Comparison of ENCODE assay signal across 8 cellular contexts in the genomic region with DNA sequence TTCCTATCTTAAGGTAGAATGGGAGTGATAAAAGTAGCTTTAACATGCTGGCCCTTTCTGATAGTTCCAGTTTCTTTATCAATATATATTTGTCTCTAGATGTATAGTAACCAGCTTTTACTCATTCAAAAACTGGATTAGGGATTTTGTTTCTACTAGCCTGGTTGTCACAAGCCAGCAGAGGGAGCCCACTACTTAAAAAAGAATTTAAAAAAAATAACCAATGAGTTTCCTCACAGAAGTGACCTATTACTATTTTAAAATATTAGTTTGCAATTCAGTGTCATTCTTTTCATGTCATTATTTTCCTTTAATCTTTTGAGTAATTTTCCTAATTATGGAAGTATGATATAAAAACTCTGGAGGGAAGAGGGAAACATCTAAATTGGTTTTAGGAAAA.
DNase-seq lines count a peak whose midpoint lies in the region; ATAC-seq and TF ChIP-seq lines count a peak whose summit lies in the region.

No MANE protein-coding gene starts in this region.

- no peaks in the 10 kb centered on the region for H3K27me3 Mint-ChIP-seq in CD4-positive, CD25-positive, alpha-beta regulatory T cell

- H3K9me3 ChIP-seq in CD4-positive, CD25-positive, alpha-beta regulatory T cell (ENCODE audit: control insufficient read depth in 2 of 2, low read length in 2 of 2): no peaks in the 10 kb centered on the region
- no peaks in the 10 kb centered on the region for H3K9me3 ChIP-seq in breast epithelium
- no peaks in the 10 kb centered on the region for H3K9me3 ChIP-seq in lower lobe of right lung

- H3K27ac Mint-ChIP-seq in CD4-positive, CD25-positive, alpha-beta regulatory T cell: no peak overlapping the region

- TF ChIP-seq POLR2A in breast epithelium (IDR thresholded peaks at IDR 0.05): no peak

- H3K4me1 Mint-ChIP-seq in CD4-positive, CD25-positive, alpha-beta regulatory T cell: peaks cover 14 to 25% (median 19%) of the 10 kb centered on the region in 4 donors

- H3K36me3 ChIP-seq in CD4-positive, CD25-positive, alpha-beta regulatory T cell (ENCODE audit: control insufficient read depth, insufficient read depth, low read length): peaks cover 36% of the 10 kb centered on the region
- H3K36me3 ChIP-seq in breast epithelium (no peaks in the 10 kb centered on the region), lower lobe of right lung (peaks cover 4% of the 10 kb centered on the region)

- peaks cover 4% of the 10 kb centered on the region for H3K4me1 ChIP-seq in CD4-positive, CD25-positive, alpha-beta regulatory T cell (ENCODE audit: control insufficient read depth, insufficient read depth, low read length, poor library complexity, severe bottlenecking)
- H3K4me1 ChIP-seq in breast epithelium (no peaks in the 10 kb centered on the region), lower lobe of right lung (no peaks in the 10 kb centered on the region)

- no peaks in the 10 kb centered on the region for H3K9me3 Mint-ChIP-seq in CD4-positive, CD25-positive, alpha-beta regulatory T cell

- no peaks in the 10 kb centered on the region for H3K27me3 ChIP-seq in CD4-positive, CD25-positive, alpha-beta regulatory T cell (ENCODE audit: control insufficient read depth, insufficient read depth, low read length)
- no peaks in the 10 kb centered on the region for H3K27me3 ChIP-seq in breast epithelium
- no peaks in the 10 kb centered on the region for H3K27me3 ChIP-seq in lower lobe of right lung (ENCODE audit: low read depth)

- H3K4me3 Mint-ChIP-seq in CD4-positive, CD25-positive, alpha-beta regulatory T cell: no peak overlapping the region

- H3K36me3 Mint-ChIP-seq in CD4-positive, CD25-positive, alpha-beta regulatory T cell: peaks cover 31% of the 10 kb centered on the region

- intact Hi-C loops in breast epithelium (cut with DNase I; ENCODE audit: low total_unique reads) (loop anchor here (2.0 kb wide), 1 partner anchor 14 kb away; no protein-coding TSS in a partner anchor), lower lobe of right lung (cut with DNase I) (no loop called here)

- no peak for ATAC-seq in CD4-positive, CD25-positive, alpha-beta regulatory T cell (ENCODE audit: low read depth in 2 of 2)
- ATAC-seq in GM18868 (IDR thresholded peaks at IDR 0.05; ENCODE audit: unreplicated experiment) (peak; percentile 52), lower lobe of right lung (no peak), HG03442 (IDR thresholded peaks at IDR 0.05; ENCODE audit: unreplicated experiment) (no peak), GM19455 (IDR thresholded peaks at IDR 0.05; ENCODE audit: unreplicated experiment) (no peak)

- peak in 2 of 3 donors; percentile 13 to 37 for DNase-seq in CD4-positive, CD25-positive, alpha-beta regulatory T cell
- peak; percentile 21 to 60 for DNase-seq in NCI-H526 (lab: John Stamatoyannopoulos, UW)
- DNase-seq in breast epithelium (ENCODE audit: low spot score in 2 of 2): no peak
- DNase-seq in lower lobe of right lung: no peak
- no peak for DNase-seq in activated gamma-delta T cell (lab: John Stamatoyannopoulos, UW)

- H3K27ac ChIP-seq in CD4-positive, CD25-positive, alpha-beta regulatory T cell (ENCODE audit: insufficient read depth, low read length, poor library complexity, severe bottlenecking): no peak overlapping the region
- H3K27ac ChIP-seq in breast epithelium (no peak overlapping the region), lower lobe of right lung (no peak overlapping the region)

- TF ChIP-seq CTCF in breast epithelium (IDR thresholded peaks at IDR 0.05): peak in 2 of 3 donors; percentile 23 to 49
- peak; percentile 60 for TF ChIP-seq CTCF in lower lobe of right lung (IDR thresholded peaks at IDR 0.05)

- no peak overlapping the region for H3K4me3 ChIP-seq in CD4-positive, CD25-positive, alpha-beta regulatory T cell (ENCODE audit: low read depth, low read length)
- H3K4me3 ChIP-seq in breast epithelium: no peak overlapping the region
- H3K4me3 ChIP-seq in lower lobe of right lung: no peak overlapping the region

Comparison
In these comparisons a context has a peak if more than half of its experiments do, and no peak if none do; other contexts are left out.
1. DNase-seq: peak in CD4-positive, CD25-positive, alpha-beta regulatory T cell (2 of 3) and NCI-H526 (2 of 2); none in breast epithelium (0 of 2), lower lobe of right lung (single experiment) and activated gamma-delta T cell (single experiment).